Comparison of ENCODE assay signal across 16 cellular contexts in genomic region chr1:216686860-216687545, GRCh38. TPM values are rescaled to one million over a fixed set of nuclear protein-coding genes. Genes with fewer than 3 reads are reported as not detected.
DNase-seq lines count a peak whose midpoint lies in the region; ATAC-seq and TF ChIP-seq lines count a peak whose summit lies in the region.
"Had no signal": no experiment of that assay in that cellular context is flagged by ENCODE, and none has a peak within 500 bp of the region (broad histone marks: within the 10 kb centered on the region; RNA-seq: fewer than 3 reads in every experiment).

No MANE protein-coding gene starts in this region.

- no peaks in the 10 kb centered on the region for H3K27me3 Mint-ChIP-seq in naive thymus-derived CD8-positive, alpha-beta T cell

- no peak overlapping the region for H3K18ac ChIP-seq in mesendoderm (ENCODE audit: low read length)

- POLR2A ChIA-PET in naive thymus-derived CD8-positive, alpha-beta T cell (lab: Charles Lee): no interaction called here

- DNase-seq in EH (ENCODE audit: low read depth) (peak; percentile 40), MG63 (peak; percentile 36), erythroblast (lab: John Stamatoyannopoulos, UW) (peak; percentile 16 to 17), mesendoderm (peak; percentile 76), superior temporal gyrus (ENCODE audit: extremely low spot score) (no peak)
- no peak for DNase-seq in NK-92 treated with Interleukin-12 subunit alpha and Interleukin-12 subunit beta, amount 100 ng/mL, for 24 hours (lab: John Stamatoyannopoulos, UW)
- no peak for DNase-seq in naive thymus-derived CD8-positive, alpha-beta T cell
- DNase-seq: activated CD4-positive, alpha-beta T cell treated with anti-CD3 and anti-CD28 coated beads for 1 hour; brain microvascular endothelial cell; GF-D8; immature natural killer cell; NCI-H1105 treated with DMSO at 0.1 percent for 48 hours had no signal

- no peak overlapping the region for H4K5ac ChIP-seq in mesendoderm (ENCODE audit: low read length)

- H3K4me2 ChIP-seq in mesendoderm (ENCODE audit: low read length): no peak overlapping the region
- H3K4me2 ChIP-seq: BLaER1 had no signal

- no peak overlapping the region for H3K27ac ChIP-seq in mesendoderm (ENCODE audit: low read depth, low read length)
- H3K27ac ChIP-seq: BLaER1, brain microvascular endothelial cell, neutrophil had no signal

- no peak overlapping the region for H3K4ac ChIP-seq in mesendoderm (ENCODE audit: low read depth, low read length)

- peaks cover 6% of the 10 kb centered on the region for H3K4me1 ChIP-seq in mesendoderm (ENCODE audit: control insufficient read depth, low read depth, low read length)
- H3K4me1 ChIP-seq: BLaER1 had no signal

- H3K56ac ChIP-seq in mesendoderm (ENCODE audit: low read length): peak overlapping the region; percentile 18

- no peaks in the 10 kb centered on the region for H3K27me3 ChIP-seq in MG63
- no peaks in the 10 kb centered on the region for H3K27me3 ChIP-seq in mesendoderm (ENCODE audit: insufficient read depth, low read length, poor library complexity)
- H3K27me3 ChIP-seq: BLaER1, brain microvascular endothelial cell, neutrophil had no signal

- no peak overlapping the region for H3K9ac ChIP-seq in mesendoderm (ENCODE audit: low read length)
- H3K9ac ChIP-seq: BLaER1 had no signal

- no peak for ATAC-seq in HG03460 (IDR thresholded peaks at IDR 0.05; ENCODE audit: unreplicated experiment)
- no peak for ATAC-seq in naive thymus-derived CD8-positive, alpha-beta T cell

- H2BK120ac ChIP-seq in mesendoderm (ENCODE audit: low read depth, low read length): no peak overlapping the region

- H3K79me2 ChIP-seq in mesendoderm (ENCODE audit: control insufficient read depth, insufficient read depth, low read length): no peaks in the 10 kb centered on the region

- H2BK5ac ChIP-seq in mesendoderm (ENCODE audit: low read length): no peak overlapping the region

- no peak overlapping the region for H3K23ac ChIP-seq in mesendoderm (ENCODE audit: low read length)

- TF ChIP-seq POLR2A in erythroblast (IDR thresholded peaks at IDR 0.05; ENCODE audit: low read length): no peak

- H3K4me3 ChIP-seq in MG63: peak overlapping the region; percentile 6; the same call in 1 of the 2 replicates
- no peak overlapping the region for H3K4me3 ChIP-seq in mesendoderm (ENCODE audit: low read length)
- H3K4me3 ChIP-seq: BLaER1 had no signal

- H3K79me1 ChIP-seq in mesendoderm (ENCODE audit: low read length): no peaks in the 10 kb centered on the region

- no peaks in the 10 kb centered on the region for H3K36me3 Mint-ChIP-seq in naive thymus-derived CD8-positive, alpha-beta T cell
- H3K36me3 Mint-ChIP-seq: immature natural killer cell had no signal

- H3K27ac Mint-ChIP-seq in naive thymus-derived CD8-positive, alpha-beta T cell: no peak overlapping the region
- H3K27ac Mint-ChIP-seq: activated T-helper 1 cell treated with anti-CD3 and anti-CD28 coated beads, Interleukin-12 subunit alpha, Interleukin-12 subunit beta, Interleukin-2, Interleukin-4 antibody, amounts not matched to agents 30 ng/mL and 10 ng/mL and 1 ng/mL, durations not matched to agents 14 hours and 24 hours and 36 hours; immature natural killer cell had no signal

- no peak overlapping the region for H2BK15ac ChIP-seq in mesendoderm (replicated peaks; ENCODE audit: low read depth)

- H3K36me3 ChIP-seq in MG63: no peaks in the 10 kb centered on the region
- H3K36me3 ChIP-seq in mesendoderm (ENCODE audit: control insufficient read depth, insufficient read depth, low read length): no peaks in the 10 kb centered on the region
- H3K36me3 ChIP-seq: BLaER1, brain microvascular endothelial cell, neutrophil had no signal

- H3K9me3 Mint-ChIP-seq in naive thymus-derived CD8-positive, alpha-beta T cell: peaks cover 0 to 7% (median 0%) of the 10 kb centered on the region in 9 donors
- H3K9me3 Mint-ChIP-seq: activated T-helper 1 cell treated with anti-CD3 and anti-CD28 coated beads, Interleukin-12 subunit alpha, Interleukin-12 subunit beta, Interleukin-2, Interleukin-4 antibody, amounts not matched to agents 30 ng/mL and 10 ng/mL and 1 ng/mL, durations not matched to agents 14 hours and 24 hours and 36 hours had no signal

- H2AK5ac ChIP-seq in mesendoderm (ENCODE audit: low read length): no peak overlapping the region

- no peaks in the 10 kb centered on the region for H3K9me3 ChIP-seq in MG63
- H3K9me3 ChIP-seq: BLaER1, neutrophil had no signal

- no CpG with 5 or more reads among the region's 12 CpGs for WGBS in mesendoderm (ENCODE audit: extremely low coverage, insufficient coverage, low lambda C conversion rate)

- H3K4me3 Mint-ChIP-seq in naive thymus-derived CD8-positive, alpha-beta T cell: no peak overlapping the region
- H3K4me3 Mint-ChIP-seq: activated T-helper 1 cell treated with anti-CD3 and anti-CD28 coated beads, Interleukin-12 subunit alpha, Interleukin-12 subunit beta, Interleukin-2, Interleukin-4 antibody, amounts not matched to agents 30 ng/mL and 10 ng/mL and 1 ng/mL, durations not matched to agents 14 hours and 24 hours and 36 hours; immature natural killer cell had no signal

- H3K4me1 Mint-ChIP-seq in naive thymus-derived CD8-positive, alpha-beta T cell: no peaks in the 10 kb centered on the region
- H3K4me1 Mint-ChIP-seq: immature natural killer cell had no signal

- no peak overlapping the region for H4K8ac ChIP-seq in mesendoderm (ENCODE audit: low read depth, low read length)

RNA-seq across cellular contexts. Expression of gene ESRRG, which starts 36.2 kb away (rescaled TPM):
- 0.26 TPM in 1 of 2 replicates, not detected in the other for total RNA-seq in MG63 (2014; rRNA removed; shearing (Covaris generic); ENCODE audit: low replicate concordance)
- 0.65 TPM for polyA plus RNA-seq in mesendoderm (2013, experiment 1 of 2)
- 0.84 TPM for polyA plus RNA-seq in mesendoderm (2013, experiment 2 of 2)
- not detected for total RNA-seq in naive thymus-derived CD8-positive, alpha-beta T cell
- polyA plus RNA-seq in naive thymus-derived CD8-positive, alpha-beta T cell: not detected
- total RNA-seq: activated T-helper 1 cell treated with anti-CD3 and anti-CD28 coated beads, Interleukin-12 subunit alpha, Interleukin-12 subunit beta, Interleukin-2, Interleukin-4 antibody, amounts not matched to agents 30 ng/mL and 10 ng/mL and 1 ng/mL, durations not matched to agents 14 hours and 24 hours and 36 hours had no signal
- polyA plus RNA-seq: immature natural killer cell had no signal

Comparison
In these comparisons a context has a peak if more than half of its experiments do, and no peak if none do; other contexts are left out.
1. DNase-seq: peak in EH (single experiment), MG63 (single experiment), erythroblast (2 of 2) and mesendoderm (single experiment); none in NK-92 treated with Interleukin-12 subunit alpha and Interleukin-12 subunit beta, amount 100 ng/mL, for 24 hours (single experiment), superior temporal gyrus (single experiment) and naive thymus-derived CD8-positive, alpha-beta T cell (0 of 10).